ENCODE assay signal across 15 cellular contexts in the genomic region with DNA sequence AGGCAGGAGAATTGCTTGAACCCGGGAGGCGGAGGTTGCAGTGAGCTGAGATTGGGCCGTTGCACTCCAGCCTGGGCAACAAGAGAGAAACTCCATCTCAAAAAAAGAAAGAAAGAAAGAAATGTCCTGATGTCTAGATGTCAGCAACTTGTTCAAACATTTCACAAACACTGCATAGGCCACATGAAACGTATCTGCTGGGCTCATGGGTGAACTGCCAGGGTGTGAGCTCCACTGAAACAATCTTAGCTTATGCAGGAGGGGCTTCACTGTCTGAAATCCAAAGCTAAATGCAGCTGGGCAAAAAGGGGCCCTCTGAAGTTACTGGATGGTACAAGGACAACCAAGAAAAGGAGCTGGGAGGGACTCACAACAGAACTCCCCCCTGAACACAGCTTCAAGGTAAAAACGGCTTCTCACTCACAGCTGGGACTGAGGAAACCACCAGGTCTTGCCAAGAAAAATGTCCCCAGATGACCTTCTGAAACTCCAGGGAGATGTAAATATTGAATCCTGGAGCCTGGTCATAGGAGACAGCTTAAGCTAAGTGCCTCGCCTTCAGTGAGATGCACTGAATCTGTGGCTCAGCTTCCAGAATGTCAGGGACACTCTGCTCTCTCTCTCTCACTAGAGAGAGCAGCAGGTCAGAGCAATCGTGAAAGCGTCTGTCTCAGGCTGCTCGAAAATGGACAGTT. TPM values are rescaled to one million over a fixed set of nuclear protein-coding genes. Genes with fewer than 3 reads are reported as not detected.
DNase-seq lines count a peak whose midpoint lies in the region; ATAC-seq, FAIRE-seq and TF ChIP-seq lines count a peak whose summit lies in the region.
"Had no signal": no experiment of that assay in that cellular context is flagged by ENCODE, and none has a peak within 500 bp of the region (broad histone marks: within the 10 kb centered on the region; RNA-seq: fewer than 3 reads in every experiment).

No MANE protein-coding gene starts in this region.

- peaks cover 7% of the 10 kb centered on the region for H3K36me3 Mint-ChIP-seq in chondrocyte (ENCODE audit: low read depth)

- no peak for FAIRE-seq in RCC 7860 (lab: Jason Lieb, UNC)
- FAIRE-seq: astrocyte had no signal

- intact Hi-C loops in left ventricle myocardium superior (cut with micrococcal nuclease) (no loop called here), sigmoid colon (cut with DNase I) (no loop called here)

- H3K4me3 Mint-ChIP-seq in chondrocyte (ENCODE audit: unreplicated experiment), result no peak overlapping the region
- H3K4me3 Mint-ChIP-seq: activated CD4-positive, alpha-beta memory T cell treated with anti-CD3 and anti-CD28 coated beads for 36 hours; neural crest cell had no signal

- H3K9me3 ChIP-seq in sigmoid colon (no peaks in the 10 kb centered on the region), osteoblast (ENCODE audit: low read depth, low read length) (no peaks in the 10 kb centered on the region)

- 48 to 71% methylated on average over 9 of the region's 9 CpGs for WGBS in sigmoid colon, 2 donors

- peak; percentile 57 for DNase-seq in EH (ENCODE audit: low read depth)
- DNase-seq in chondrocyte (ENCODE audit: low spot score), result no peak
- DNase-seq in left ventricle myocardium superior, result no peak
- DNase-seq in sigmoid colon, result no peak
- DNase-seq in osteoblast (ENCODE audit: insufficient read length, low spot score, missing footprints), result no peak
- DNase-seq in RCC 7860 (ENCODE audit: low spot score), result no peak
- DNase-seq in AG08395 (ENCODE audit: low spot score), result no peak
- DNase-seq: activated CD4-positive, alpha-beta memory T cell treated with anti-CD3 and anti-CD28 coated beads for 36 hours; effector CD8-positive, alpha-beta T cell; NCI-H2107; SIG-M5 had no signal

- ATAC-seq in left ventricle myocardium superior (peak; percentile 82), GM18861 (IDR thresholded peaks at IDR 0.05; ENCODE audit: unreplicated experiment) (no peak)

- H3K4me2 ChIP-seq in osteoblast (ENCODE audit: insufficient read depth, low read length), result no peak overlapping the region

- no peaks in the 10 kb centered on the region for H3K27me3 ChIP-seq in sigmoid colon
- H3K27me3 ChIP-seq in osteoblast (ENCODE audit: insufficient read depth, low read length), result no peaks in the 10 kb centered on the region

- H3K27ac Mint-ChIP-seq in chondrocyte (ENCODE audit: unreplicated experiment), result peak overlapping the region; percentile 66
- H3K27ac Mint-ChIP-seq: activated CD4-positive, alpha-beta memory T cell treated with anti-CD3 and anti-CD28 coated beads for 36 hours; activated T-helper 2 cell treated with anti-CD3 and anti-CD28 coated beads, Interferon-gamma antibody, Interleukin-2, Interleukin-4, amounts not matched to agents 10 μg/mL and 5 μg/mL and 100 μg/mL, durations not matched to agents 14 hours and 24 hours and 36 hours had no signal

- no peak overlapping the region for H2AFZ ChIP-seq in osteoblast (ENCODE audit: low read length)

- peak overlapping the region; percentile 65 to 81 (median 72) for H3K27ac ChIP-seq in sigmoid colon
- no peak overlapping the region for H3K27ac ChIP-seq in osteoblast (ENCODE audit: low read depth, low read length)

- no peak for TF ChIP-seq EP300 in sigmoid colon (IDR thresholded peaks at IDR 0.05)

- no peak for TF ChIP-seq POLR2A in sigmoid colon (IDR thresholded peaks at IDR 0.05)

- no peaks in the 10 kb centered on the region for H3K9me3 Mint-ChIP-seq in chondrocyte (ENCODE audit: low read depth)
- H3K9me3 Mint-ChIP-seq: activated CD4-positive, alpha-beta memory T cell treated with anti-CD3 and anti-CD28 coated beads for 36 hours; activated T-helper 2 cell treated with anti-CD3 and anti-CD28 coated beads, Interferon-gamma antibody, Interleukin-2, Interleukin-4, amounts not matched to agents 10 μg/mL and 5 μg/mL and 100 μg/mL, durations not matched to agents 14 hours and 24 hours and 36 hours; neural crest cell had no signal

- H3K79me2 ChIP-seq in osteoblast (ENCODE audit: insufficient read depth, low read length), result no peaks in the 10 kb centered on the region

- H3K36me3 ChIP-seq in sigmoid colon, result peaks cover 0 to 29% (median 6%) of the 10 kb centered on the region in 4 donors
- H3K36me3 ChIP-seq in osteoblast (ENCODE audit: insufficient read depth, low read length), result peaks cover 26% of the 10 kb centered on the region

- H4K20me1 ChIP-seq in osteoblast (ENCODE audit: insufficient read depth, low read length), result peaks cover 16% of the 10 kb centered on the region

- peaks cover 0 to 46% (median 36%) of the 10 kb centered on the region in 4 donors for H3K4me1 ChIP-seq in sigmoid colon
- H3K4me1 ChIP-seq in osteoblast (ENCODE audit: insufficient read depth, low read length), result peaks cover 28% of the 10 kb centered on the region

- no peaks in the 10 kb centered on the region for H3K27me3 Mint-ChIP-seq in chondrocyte (ENCODE audit: low read depth)
- H3K27me3 Mint-ChIP-seq: activated CD4-positive, alpha-beta memory T cell treated with anti-CD3 and anti-CD28 coated beads for 36 hours had no signal

- no peak overlapping the region for H3K4me3 ChIP-seq in sigmoid colon
- no peak overlapping the region for H3K4me3 ChIP-seq in osteoblast (ENCODE audit: insufficient read depth, low read length)

- H3K4me1 Mint-ChIP-seq in chondrocyte (ENCODE audit: low read depth), result peaks cover 51% of the 10 kb centered on the region
- H3K4me1 Mint-ChIP-seq: neural crest cell had no signal

- TF ChIP-seq CTCF in chondrocyte (IDR thresholded peaks at IDR 0.05), result no peak
- TF ChIP-seq CTCF in sigmoid colon (IDR thresholded peaks at IDR 0.05), result no peak
- TF ChIP-seq CTCF in osteoblast (IDR thresholded peaks at IDR 0.05; ENCODE audit: extremely low read depth, low read depth, low read length), result no peak

RNA-seq across cellular contexts. Expression of a gene that starts 31.9 kb away (rescaled TPM):
- 353 to 419 TPM (median 388 TPM) in 3 replicates for total RNA-seq in chondrocyte
- 63.4 TPM for total RNA-seq in left ventricle myocardium superior
- 10 to 100 TPM; 52.3 to 82.5 (median 63.0) TPM for total RNA-seq in sigmoid colon
- polyA plus RNA-seq in sigmoid colon, result 100 to 1,000 TPM in 1 of 3 donors, 10 to 100 TPM in 2; 17.4 to 152 (median 20.1) TPM
- 350 and 355 TPM in 2 replicates for total RNA-seq in osteoblast

RNA-seq across cellular contexts. Expression of a gene that starts 39.5 kb away (rescaled TPM):
- 18.8 to 32.1 TPM (median 19.5 TPM) in 3 replicates for total RNA-seq in chondrocyte
- 22.6 TPM for total RNA-seq in left ventricle myocardium superior
- 10 to 100 TPM; 16.3 to 20.9 (median 17.1) TPM for total RNA-seq in sigmoid colon
- polyA plus RNA-seq in sigmoid colon, result 10 to 100 TPM; 12.0 to 40.6 (median 12.7) TPM
- 40.1 and 41.6 TPM in 2 replicates for total RNA-seq in osteoblast
